In genomic region chr3:33453331-33453761, GRCh38 we compare ENCODE assay signal across 25 cellular contexts.
"Had no signal": no experiment of that assay in that cellular context is flagged by ENCODE, and none has a peak within 500 bp of the region (broad histone marks: within the 10 kb centered on the region; RNA-seq: fewer than 3 reads in every experiment).

No MANE protein-coding gene starts in this region.

- H3K27me3 ChIP-seq: neutrophil, ovary, right lobe of liver, sigmoid colon, stomach, thyroid gland, tibial nerve, upper lobe of left lung, vagina had no signal

- DNase-seq: naive thymus-derived CD8-positive, alpha-beta T cell; nephron progenitor cell; nucleus accumbens; ovary; psoas muscle; right cardiac atrium; right lobe of liver; sigmoid colon; small intestine; stimulated activated CD4-positive, alpha-beta T cell treated with anti-CD3 and anti-CD28 coated beads, Interleukin-15, amount 100 ng/mL, for 24 hours; stimulated activated CD4-positive, alpha-beta T cell treated with anti-CD3 and anti-CD28 coated beads, Interleukin-2, amount 100 ng/mL, for 24 hours; stimulated activated CD4-positive, alpha-beta T cell treated with anti-CD3 and anti-CD28 coated beads, Interleukin-2, amount 100 ng/mL, for 48 hours; stimulated activated CD4-positive, alpha-beta T cell treated with anti-CD3 and anti-CD28 coated beads, Interleukin-4, amount 100 ng/mL, for 24 hours; stimulated activated naive B cell treated with anti-CD40 and anti-IgM and Interleukin-4, amounts not matched to agents 10 μg/mL and 1 μg/mL and 100 μg/mL, for 72 hours; stimulated activated naive CD4-positive, alpha-beta T cell treated with Interleukin-2 at 50 U/mL for 16 hours; stomach; thyroid gland; trophoblast cell had no signal

- H3K27ac ChIP-seq: neutrophil, ovary, parathyroid adenoma, psoas muscle, right lobe of liver, sigmoid colon, stomach, thoracic aorta, thyroid gland, tibial nerve, upper lobe of left lung, vagina had no signal

- H3K9me3 ChIP-seq: right lobe of liver, sigmoid colon, thoracic aorta, thyroid gland, upper lobe of left lung, vagina had no signal

- H3K4me1 ChIP-seq: parathyroid adenoma, psoas muscle, right lobe of liver, sigmoid colon, stomach, tibial nerve, upper lobe of left lung, vagina had no signal

- H3K36me3 ChIP-seq: neutrophil, ovary, right lobe of liver, sigmoid colon, stomach, thoracic aorta, thyroid gland, upper lobe of left lung, vagina had no signal

- H3K4me3 ChIP-seq: ovary, psoas muscle, right lobe of liver, sigmoid colon, stomach, thoracic aorta, thyroid gland, tibial nerve, upper lobe of left lung, vagina had no signal

- FAIRE-seq: small intestine, urothelium cell line had no signal
